18 cellular contexts compared by ENCODE assay signal in the genomic region with DNA sequence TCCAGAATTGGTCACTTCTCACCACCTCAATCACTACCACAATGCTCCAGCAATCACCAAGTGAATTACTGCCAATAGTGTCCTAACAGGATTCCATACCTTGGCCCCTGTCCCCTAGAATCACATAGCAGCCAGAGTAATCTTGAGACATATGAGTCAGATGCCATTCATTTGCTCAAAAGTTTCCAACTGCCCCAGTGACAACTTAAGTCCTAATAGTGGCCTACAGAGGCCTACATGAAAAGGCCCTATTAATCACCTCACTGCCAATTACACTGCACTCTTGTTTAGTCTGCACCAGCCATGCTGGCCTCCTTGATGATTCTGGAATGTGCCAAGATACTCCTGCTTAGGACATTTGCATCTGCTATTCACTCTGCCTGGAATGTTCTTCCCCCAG.
DNase-seq lines count a peak whose midpoint lies in the region; ATAC-seq, FAIRE-seq and TF ChIP-seq lines count a peak whose summit lies in the region.
"Had no signal": no experiment of that assay in that cellular context is flagged by ENCODE, and none has a peak within 500 bp of the region (broad histone marks: within the 10 kb centered on the region; RNA-seq: fewer than 3 reads in every experiment).

No MANE protein-coding gene starts in this region.

- CTCF ChIA-PET in activated naive CD4-positive, alpha-beta T cell treated with anti-CD3 and anti-CD28 coated beads, Interleukin-2, amount 10 ng/mL, durations not matched to agents 7 days and 5 days (lab: Charles Lee), result no interaction called here

- no peak overlapping the region for H2BK12ac ChIP-seq in trophoblast cell (ENCODE audit: low read length)

- peak; percentile 20 to 33 for ATAC-seq in activated T-cell treated with anti-CD3 and anti-CD28 coated beads, Interleukin-2, amount 50 U/mL, for 72 hours (replicated peaks in 1 of 2)
- no peak for ATAC-seq in activated T-cell treated with anti-CD3 and anti-CD28 coated beads, Interleukin-2, amount 50 U/mL, for 4 hours
- peak; percentile 49 for ATAC-seq in stimulated activated naive CD8-positive, alpha-beta T cell treated with anti-CD3 and anti-CD28 coated beads, Interleukin-15, amount 100 ng/mL, for 72 hours
- ATAC-seq: GM12878, K562 had no signal

- H3K4me3 ChIP-seq in astrocyte (ENCODE audit: insufficient read depth, low read depth, low read length) (no peak overlapping the region), trophoblast cell (ENCODE audit: low read depth, low read length) (no peak overlapping the region)
- H3K4me3 ChIP-seq: GM12878, K562 had no signal

- H3K14ac ChIP-seq in trophoblast cell (ENCODE audit: low read length), result no peak overlapping the region

- H3K4ac ChIP-seq in trophoblast cell (ENCODE audit: low read depth, low read length), result no peak overlapping the region

- H3K4me1 Mint-ChIP-seq in activated T-cell treated with anti-CD3 and anti-CD28 coated beads, Interleukin-2, amount 50 U/mL, for 72 hours (ENCODE audit: low read depth), result peaks cover 9% of the 10 kb centered on the region
- peaks cover 13% of the 10 kb centered on the region for H3K4me1 Mint-ChIP-seq in activated T-cell treated with anti-CD3 and anti-CD28 coated beads, Interleukin-2, amount 50 U/mL, for 4 hours (ENCODE audit: low read depth)
- H3K4me1 Mint-ChIP-seq in astrocyte (ENCODE audit: low read depth, unreplicated experiment), result peaks cover 21% of the 10 kb centered on the region
- peaks cover 26% of the 10 kb centered on the region for H3K4me1 Mint-ChIP-seq in stimulated activated naive CD8-positive, alpha-beta T cell treated with anti-CD3 and anti-CD28 coated beads, Interleukin-15, amount 100 ng/mL, for 72 hours
- H3K4me1 Mint-ChIP-seq in activated naive CD4-positive, alpha-beta T cell treated with anti-CD3 and anti-CD28 coated beads, Interleukin-2, amount 10 ng/mL, durations not matched to agents 7 days and 5 days, result no peaks in the 10 kb centered on the region

- H3K27me3 ChIP-seq in astrocyte (ENCODE audit: insufficient read depth, low read length) (no peaks in the 10 kb centered on the region), trophoblast cell (ENCODE audit: insufficient read depth, low read length) (no peaks in the 10 kb centered on the region)

- H2AFZ ChIP-seq in astrocyte (ENCODE audit: low read depth, low read length), result no peak overlapping the region
- no peak overlapping the region for H2AFZ ChIP-seq in trophoblast cell (ENCODE audit: insufficient read depth, low read length, poor library complexity)

- H3K9ac ChIP-seq in astrocyte (ENCODE audit: low read length) (no peak overlapping the region), trophoblast cell (ENCODE audit: low read length) (no peak overlapping the region)

- H3K27ac Mint-ChIP-seq in activated T-cell treated with anti-CD3 and anti-CD28 coated beads, Interleukin-2, amount 50 U/mL, for 72 hours, result no peak overlapping the region
- no peak overlapping the region for H3K27ac Mint-ChIP-seq in astrocyte (ENCODE audit: unreplicated experiment)
- H3K27ac Mint-ChIP-seq in stimulated activated naive CD8-positive, alpha-beta T cell treated with anti-CD3 and anti-CD28 coated beads, Interleukin-15, amount 100 ng/mL, for 72 hours, result no peak overlapping the region
- H3K27ac Mint-ChIP-seq in activated naive CD4-positive, alpha-beta T cell treated with anti-CD3 and anti-CD28 coated beads, Interleukin-2, amount 10 ng/mL, durations not matched to agents 7 days and 5 days, result no peak overlapping the region

- no peak for DNase-seq in activated T-cell treated with anti-CD3 and anti-CD28 coated beads, Interleukin-2, amount 50 U/mL, for 72 hours
- no peak for DNase-seq in activated T-cell treated with anti-CD3 and anti-CD28 coated beads, Interleukin-2, amount 50 U/mL, for 4 hours
- DNase-seq in astrocyte (ENCODE audit: low read depth) (peak; percentile 18), trophoblast cell (peak; percentile 31 to 71), HUDEP-2 (lab: John Stamatoyannopoulos, UW; ENCODE audit: unreplicated experiment in 76 of 76) (no peak)
- no peak for DNase-seq in stimulated activated naive CD8-positive, alpha-beta T cell treated with anti-CD3 and anti-CD28 coated beads, Interleukin-15, amount 100 ng/mL, for 72 hours
- DNase-seq in activated naive CD4-positive, alpha-beta T cell treated with anti-CD3 and anti-CD28 coated beads, Interleukin-2, amount 10 ng/mL, durations not matched to agents 7 days and 5 days, result no peak
- DNase-seq in stimulated activated CD8-positive, alpha-beta memory T cell treated with anti-CD3 and anti-CD28 coated beads, Interleukin-4, amount 100 ng/mL, for 48 hours, result no peak
- DNase-seq: HCEC 1CT, NCI-H1048, NCI-H345, NCI-H526 treated with DMSO at 0.1 percent for 48 hours had no signal

- H3K36me3 ChIP-seq in astrocyte (ENCODE audit: insufficient read depth, low read length) (no peaks in the 10 kb centered on the region), trophoblast cell (ENCODE audit: control insufficient read depth in 1 of 2, insufficient read depth in 2 of 2, low read length in 2 of 2) (no peaks in the 10 kb centered on the region)

- no peak overlapping the region for H3K4me2 ChIP-seq in astrocyte (ENCODE audit: low read length)
- no peak overlapping the region for H3K4me2 ChIP-seq in trophoblast cell (ENCODE audit: low read length)

- H4K20me1 ChIP-seq in astrocyte (ENCODE audit: insufficient read depth, low read length), result no peaks in the 10 kb centered on the region

- H3K27ac ChIP-seq in astrocyte (ENCODE audit: low read depth, low read length), result no peak overlapping the region
- no peak overlapping the region for H3K27ac ChIP-seq in trophoblast cell (ENCODE audit: low read depth, low read length)
- H3K27ac ChIP-seq: C4-2B, RWPE1 had no signal

- no peak for TF ChIP-seq CTCF in astrocyte (IDR thresholded peaks at IDR 0.05; ENCODE audit: insufficient read depth, low read depth, low read length)

- H3K79me1 ChIP-seq in trophoblast cell (ENCODE audit: low read length), result no peaks in the 10 kb centered on the region

- H4K91ac ChIP-seq in trophoblast cell (ENCODE audit: low read depth, low read length), result no peak overlapping the region

- no peaks in the 10 kb centered on the region for H3K4me1 ChIP-seq in astrocyte (ENCODE audit: insufficient read depth, low read length)
- peaks cover 0 to 8% of the 10 kb centered on the region in 2 experiments for H3K4me1 ChIP-seq in trophoblast cell (ENCODE audit: control insufficient read depth in 1 of 2, insufficient read depth in 2 of 2, low read length in 2 of 2)

- H3K9me3 ChIP-seq in astrocyte (ENCODE audit: insufficient read depth, low read depth, low read length) (no peaks in the 10 kb centered on the region), trophoblast cell (ENCODE audit: insufficient read depth, low read depth, low read length) (no peaks in the 10 kb centered on the region)

- H3K9me3 Mint-ChIP-seq in activated T-cell treated with anti-CD3 and anti-CD28 coated beads, Interleukin-2, amount 50 U/mL, for 72 hours, result no peaks in the 10 kb centered on the region
- no peaks in the 10 kb centered on the region for H3K9me3 Mint-ChIP-seq in activated T-cell treated with anti-CD3 and anti-CD28 coated beads, Interleukin-2, amount 50 U/mL, for 4 hours
- H3K9me3 Mint-ChIP-seq in astrocyte (ENCODE audit: unreplicated experiment), result no peaks in the 10 kb centered on the region
- H3K9me3 Mint-ChIP-seq in stimulated activated naive CD8-positive, alpha-beta T cell treated with anti-CD3 and anti-CD28 coated beads, Interleukin-15, amount 100 ng/mL, for 72 hours, result no peaks in the 10 kb centered on the region
- H3K9me3 Mint-ChIP-seq in activated naive CD4-positive, alpha-beta T cell treated with anti-CD3 and anti-CD28 coated beads, Interleukin-2, amount 10 ng/mL, durations not matched to agents 7 days and 5 days, result no peaks in the 10 kb centered on the region

- no peaks in the 10 kb centered on the region for H3K27me3 Mint-ChIP-seq in activated T-cell treated with anti-CD3 and anti-CD28 coated beads, Interleukin-2, amount 50 U/mL, for 72 hours (ENCODE audit: low read depth)
- H3K27me3 Mint-ChIP-seq in activated T-cell treated with anti-CD3 and anti-CD28 coated beads, Interleukin-2, amount 50 U/mL, for 4 hours (ENCODE audit: low read depth), result no peaks in the 10 kb centered on the region
- H3K27me3 Mint-ChIP-seq in astrocyte (ENCODE audit: low read depth, unreplicated experiment), result no peaks in the 10 kb centered on the region
- H3K27me3 Mint-ChIP-seq in stimulated activated naive CD8-positive, alpha-beta T cell treated with anti-CD3 and anti-CD28 coated beads, Interleukin-15, amount 100 ng/mL, for 72 hours, result no peaks in the 10 kb centered on the region
- H3K27me3 Mint-ChIP-seq in activated naive CD4-positive, alpha-beta T cell treated with anti-CD3 and anti-CD28 coated beads, Interleukin-2, amount 10 ng/mL, durations not matched to agents 7 days and 5 days, result no peaks in the 10 kb centered on the region

- FAIRE-seq in astrocyte (lab: Jason Lieb, UNC), result no peak
- FAIRE-seq: A204.1, GM12878, GM18507, K562 had no signal

- H4K8ac ChIP-seq in trophoblast cell (ENCODE audit: low read depth, low read length), result no peak overlapping the region

- H2BK120ac ChIP-seq in trophoblast cell (ENCODE audit: insufficient read depth, low read length, poor library complexity), result no peak overlapping the region

- H3K79me2 ChIP-seq in astrocyte (ENCODE audit: insufficient read depth, low read length), result no peaks in the 10 kb centered on the region
- no peaks in the 10 kb centered on the region for H3K79me2 ChIP-seq in trophoblast cell (ENCODE audit: control insufficient read depth, insufficient read depth, low read length, poor library complexity)

- H2BK5ac ChIP-seq in trophoblast cell (ENCODE audit: low read depth, low read length, poor library complexity), result no peak overlapping the region

- H4K12ac ChIP-seq in trophoblast cell (ENCODE audit: low read depth, low read length), result no peak overlapping the region

- no peak overlapping the region for H3K18ac ChIP-seq in trophoblast cell (ENCODE audit: low read length)

- no peaks in the 10 kb centered on the region for H3K36me3 Mint-ChIP-seq in activated T-cell treated with anti-CD3 and anti-CD28 coated beads, Interleukin-2, amount 50 U/mL, for 72 hours (ENCODE audit: insufficient read depth in 2 of 2)
- no peaks in the 10 kb centered on the region for H3K36me3 Mint-ChIP-seq in activated T-cell treated with anti-CD3 and anti-CD28 coated beads, Interleukin-2, amount 50 U/mL, for 4 hours (ENCODE audit: insufficient read depth)
- no peaks in the 10 kb centered on the region for H3K36me3 Mint-ChIP-seq in astrocyte (ENCODE audit: low read depth, unreplicated experiment)
- no peaks in the 10 kb centered on the region for H3K36me3 Mint-ChIP-seq in activated naive CD4-positive, alpha-beta T cell treated with anti-CD3 and anti-CD28 coated beads, Interleukin-2, amount 10 ng/mL, durations not matched to agents 7 days and 5 days

- no peak overlapping the region for H2AK5ac ChIP-seq in trophoblast cell (ENCODE audit: low read length)

- H3K23ac ChIP-seq in trophoblast cell (ENCODE audit: low read length), result no peak overlapping the region

- H3K4me3 Mint-ChIP-seq in activated T-cell treated with anti-CD3 and anti-CD28 coated beads, Interleukin-2, amount 50 U/mL, for 72 hours, result no peak overlapping the region
- H3K4me3 Mint-ChIP-seq in activated T-cell treated with anti-CD3 and anti-CD28 coated beads, Interleukin-2, amount 50 U/mL, for 4 hours, result no peak overlapping the region
- no peak overlapping the region for H3K4me3 Mint-ChIP-seq in astrocyte (ENCODE audit: unreplicated experiment)
- no peak overlapping the region for H3K4me3 Mint-ChIP-seq in stimulated activated naive CD8-positive, alpha-beta T cell treated with anti-CD3 and anti-CD28 coated beads, Interleukin-15, amount 100 ng/mL, for 72 hours
- H3K4me3 Mint-ChIP-seq in activated naive CD4-positive, alpha-beta T cell treated with anti-CD3 and anti-CD28 coated beads, Interleukin-2, amount 10 ng/mL, durations not matched to agents 7 days and 5 days, result no peak overlapping the region

Comparison
In these comparisons a context has a peak if more than half of its experiments do, and no peak if none do; other contexts are left out.
1. ATAC-seq: peak in activated T-cell treated with anti-CD3 and anti-CD28 coated beads, Interleukin-2, amount 50 U/mL, for 72 hours (2 of 2) and stimulated activated naive CD8-positive, alpha-beta T cell treated with anti-CD3 and anti-CD28 coated beads, Interleukin-15, amount 100 ng/mL, for 72 hours (single experiment); none in activated T-cell treated with anti-CD3 and anti-CD28 coated beads, Interleukin-2, amount 50 U/mL, for 4 hours (0 of 2).
2. DNase-seq: peak in astrocyte (single experiment) and trophoblast cell (2 of 2); none in activated T-cell treated with anti-CD3 and anti-CD28 coated beads, Interleukin-2, amount 50 U/mL, for 72 hours (0 of 2), activated T-cell treated with anti-CD3 and anti-CD28 coated beads, Interleukin-2, amount 50 U/mL, for 4 hours (single experiment), stimulated activated naive CD8-positive, alpha-beta T cell treated with anti-CD3 and anti-CD28 coated beads, Interleukin-15, amount 100 ng/mL, for 72 hours (0 of 2), HUDEP-2 (0 of 76), activated naive CD4-positive, alpha-beta T cell treated with anti-CD3 and anti-CD28 coated beads, Interleukin-2, amount 10 ng/mL, durations not matched to agents 7 days and 5 days (single experiment) and stimulated activated CD8-positive, alpha-beta memory T cell treated with anti-CD3 and anti-CD28 coated beads, Interleukin-4, amount 100 ng/mL, for 48 hours (single experiment).